28 cellular contexts compared by ENCODE assay signal in genomic region chr6:25748049-25748448, GRCh38. TPM values are rescaled to one million over a fixed set of nuclear protein-coding genes. Genes with fewer than 3 reads are reported as not detected.
"Had no signal": no experiment of that assay in that cellular context is flagged by ENCODE, and none has a peak within 500 bp of the region (broad histone marks: within the 10 kb centered on the region; RNA-seq: fewer than 3 reads in every experiment).

No MANE protein-coding gene starts in this region.

- H3K4me3 Mint-ChIP-seq: effector memory CD8-positive, alpha-beta T cell; memory B cell; natural killer cell; stimulated activated memory B cell treated with anti-CD40 and anti-IgM and Interleukin-4, amounts not matched to agents 10 μg/mL and 1 μg/mL and 100 μg/mL, for 72 hours had no signal

- FAIRE-seq: endometrium had no signal

- H3K27ac ChIP-seq: esophagus squamous epithelium, right atrium auricular region, skin epidermis, spleen, tibial nerve, upper lobe of right lung, uterus had no signal

- DNase-seq: cerebellar nuclear complex; cortex of kidney; effector memory CD8-positive, alpha-beta T cell; erythroblast; esophagus squamous epithelium; left cardiac atrium; left ventricle myocardium superior; natural killer cell; occipital lobe; ovary; spleen; stimulated activated CD4-positive, alpha-beta T cell treated with anti-CD3 and anti-CD28 coated beads, Interleukin-4, amount 100 ng/mL, for 4 hours; stimulated activated naive CD8-positive, alpha-beta T cell treated with anti-CD3 and anti-CD28 coated beads, Interleukin-15, Interleukin-2, amounts not matched to agents 100 U/mL and 50 U/mL, for 24 hours; substantia nigra; upper lobe of right lung; uterus had no signal

- H3K9me3 ChIP-seq: esophagus squamous epithelium, ovary, right atrium auricular region, spleen, testis, tibial nerve, upper lobe of right lung had no signal

- H3K36me3 ChIP-seq: esophagus squamous epithelium, ovary, right atrium auricular region, spleen, tibial nerve, upper lobe of right lung, uterus had no signal

- H3K27me3 Mint-ChIP-seq: effector memory CD8-positive, alpha-beta T cell; memory B cell; stimulated activated memory B cell treated with anti-CD40 and anti-IgM and Interleukin-4, amounts not matched to agents 10 μg/mL and 1 μg/mL and 100 μg/mL, for 72 hours had no signal

- H3K4me1 ChIP-seq: esophagus squamous epithelium, right atrium auricular region, spleen, tibial nerve, upper lobe of right lung, uterus had no signal

- H3K9me3 Mint-ChIP-seq: effector memory CD8-positive, alpha-beta T cell; memory B cell; natural killer cell; stimulated activated memory B cell treated with anti-CD40 and anti-IgM and Interleukin-4, amounts not matched to agents 10 μg/mL and 1 μg/mL and 100 μg/mL, for 72 hours had no signal

- H3K36me3 Mint-ChIP-seq: memory B cell; natural killer cell; stimulated activated memory B cell treated with anti-CD40 and anti-IgM and Interleukin-4, amounts not matched to agents 10 μg/mL and 1 μg/mL and 100 μg/mL, for 72 hours had no signal

- H3K27ac Mint-ChIP-seq: effector memory CD8-positive, alpha-beta T cell; memory B cell; natural killer cell; stimulated activated memory B cell treated with anti-CD40 and anti-IgM and Interleukin-4, amounts not matched to agents 10 μg/mL and 1 μg/mL and 100 μg/mL, for 72 hours had no signal

- ATAC-seq: effector memory CD8-positive, alpha-beta T cell; left cardiac atrium; left ventricle myocardium superior; natural killer cell; stimulated activated memory B cell treated with anti-CD40 and anti-IgM and Interleukin-4, amounts not matched to agents 10 μg/mL and 1 μg/mL and 100 μg/mL, for 72 hours; stimulated activated naive CD8-positive, alpha-beta T cell treated with anti-CD3 and anti-CD28 coated beads, Interleukin-15, Interleukin-2, amounts not matched to agents 100 U/mL and 50 U/mL, for 24 hours; upper lobe of right lung had no signal

- H3K4me1 Mint-ChIP-seq: natural killer cell had no signal

- H3K27me3 ChIP-seq: esophagus squamous epithelium, ovary, right atrium auricular region, spleen, testis, tibial nerve, upper lobe of right lung, uterus had no signal

- H3K4me3 ChIP-seq: esophagus squamous epithelium, lung, ovary, right atrium auricular region, skin epidermis, spleen, testis, tibial nerve, upper lobe of right lung, uterus had no signal

RNA-seq across cellular contexts. Expression of gene SLC17A4, which starts 6.5 kb away (rescaled TPM):
- total RNA-seq: dermis microvascular lymphatic vessel endothelial cell, esophagus squamous epithelium, kidney epithelial cell, left cardiac atrium, left ventricle myocardium superior, lung, mononuclear cell, natural killer cell, occipital lobe, posterior vena cava, right atrium auricular region, spleen, tibial nerve, upper lobe of right lung had no signal
- polyA plus RNA-seq: lung, ovary, spleen had no signal
